In genomic region chr2:206764673-206765241, GRCh38 we compare ENCODE assay signal across 8 cellular contexts. TPM values are rescaled to one million over a fixed set of nuclear protein-coding genes. Genes with fewer than 3 reads are reported as not detected.
DNase-seq lines count a peak whose midpoint lies in the region; ATAC-seq and TF ChIP-seq lines count a peak whose summit lies in the region.

No MANE protein-coding gene starts in this region.

- POLR2A ChIA-PET in PC-3 (lab: Charles Lee; ENCODE audit: unreplicated experiment), result interaction anchor here (0.6 kb wide), 1 partner anchor 853 kb away, joined by 4 read pairs; no protein-coding TSS in a partner anchor

- peaks cover 0 to 30% of the 10 kb centered on the region in 2 donors for H3K4me1 ChIP-seq in right atrium auricular region
- peaks cover 24% of the 10 kb centered on the region for H3K4me1 ChIP-seq in PC-3 (ENCODE audit: insufficient read depth, low read length)
- peaks cover 0 to 2% of the 10 kb centered on the region in 2 donors for H3K4me1 ChIP-seq in esophagus (ENCODE audit: control insufficient read depth in 2 of 2, insufficient read depth in 2 of 2, low read length in 1 of 2)
- H3K4me1 ChIP-seq in prostate gland (replicated peaks), result peaks cover 3% of the 10 kb centered on the region

- peaks cover 39% of the 10 kb centered on the region for H3K79me2 ChIP-seq in PC-3 (ENCODE audit: low read length)

- TF ChIP-seq CTCF in right atrium auricular region (IDR thresholded peaks at IDR 0.05) (no peak), PC-3 (conservative IDR thresholded peaks at IDR 0.05; ENCODE audit: low read depth, low read length) (no peak), prostate gland (IDR thresholded peaks at IDR 0.05) (no peak)

- peak overlapping the region; percentile 88 for H3K4me2 ChIP-seq in PC-3 (ENCODE audit: low read length)

- peak overlapping the region; percentile 99 for H3K9ac ChIP-seq in PC-3 (ENCODE audit: low read length)

- ATAC-seq in PC-3, result peak; percentile 11; the same call in 1 of the 2 replicates

- peak overlapping the region; percentile 70 to 82 for H3K4me3 ChIP-seq in right atrium auricular region
- H3K4me3 ChIP-seq in PC-3 (ENCODE audit: low read length), result peak overlapping the region; percentile 100
- H3K4me3 ChIP-seq in esophagus (ENCODE audit: low read depth in 1 of 2, low read length in 2 of 2), result peak overlapping the region; percentile 69 to 98
- H3K4me3 ChIP-seq in prostate gland, result peak overlapping the region; percentile 70 to 71

- H3K36me3 ChIP-seq in right atrium auricular region (no peaks in the 10 kb centered on the region), PC-3 (ENCODE audit: low read depth, low read length) (peaks cover 17% of the 10 kb centered on the region), esophagus (ENCODE audit: control insufficient read depth in 2 of 2, insufficient read depth in 2 of 2, low read length in 1 of 2) (peaks cover 0 to 2% of the 10 kb centered on the region in 2 donors), prostate gland (no peaks in the 10 kb centered on the region)

- no peaks in the 10 kb centered on the region for H3K27me3 ChIP-seq in right atrium auricular region
- peaks cover 22% of the 10 kb centered on the region for H3K27me3 ChIP-seq in PC-3 (ENCODE audit: low read length)
- no peaks in the 10 kb centered on the region for H3K27me3 ChIP-seq in esophagus (ENCODE audit: control insufficient read depth in 1 of 2, insufficient read depth in 2 of 2, low read length in 2 of 2)
- no peaks in the 10 kb centered on the region for H3K27me3 ChIP-seq in prostate gland (replicated peaks; ENCODE audit: insufficient read depth)

- peak overlapping the region; percentile 88 for H2AFZ ChIP-seq in PC-3 (ENCODE audit: low read length)

- 0 out of 2 replicates have a peak, but pooled peaks cover 2% of the 10 kb centered on the region for H4K20me1 ChIP-seq in PC-3 (ENCODE audit: low read length)

- no peaks in the 10 kb centered on the region for H3F3A ChIP-seq in PC-3 (ENCODE audit: low read length, unreplicated experiment)

- BruUV-seq in PC-3 (replicated peaks; lab: Mats Ljungman, UMichigan), result no TSS peak

- no peak for DNase-seq in right atrium auricular region (ENCODE audit: low spot score)
- DNase-seq in cardiac septum (ENCODE audit: low spot score), result no peak
- DNase-seq in PC-3, result no peak
- DNase-seq in prostate gland (ENCODE audit: low spot score), result no peak
- DNase-seq in NCI-H2107 (lab: John Stamatoyannopoulos, UW), result no peak
- DNase-seq in activated CD4-positive, alpha-beta T cell treated with anti-CD3 and anti-CD28 coated beads, Interleukin-2, amount 50 U/mL, for 48 hours, result no peak
- DNase-seq in retina, result no peak

- H3K9me2 ChIP-seq in PC-3 (replicated peaks; ENCODE audit: low read length), result no peaks in the 10 kb centered on the region

- H3K9me3 ChIP-seq in right atrium auricular region (no peaks in the 10 kb centered on the region), PC-3 (ENCODE audit: low read length) (no peaks in the 10 kb centered on the region), esophagus (ENCODE audit: control insufficient read depth in 2 of 2, insufficient read depth in 1 of 2, low read depth in 1 of 2, low read length in 1 of 2) (no peaks in the 10 kb centered on the region), prostate gland (no peaks in the 10 kb centered on the region)

- WGBS in esophagus, 2 donors, result 9% methylated on average over 18 of the region's 18 CpGs
- 6% methylated on average over 18 of the region's 18 CpGs for WGBS in prostate gland

- intact Hi-C loops in cardiac septum (cut with DNase I), result no loop called here
- intact Hi-C loops in PC-3 (cut with micrococcal nuclease), result loop anchor here (5.0 kb wide), 2 partner anchors 72 to 207 kb away; no protein-coding TSS in a partner anchor
- intact Hi-C loops in prostate gland (cut with DNase I), result no loop called here

- H3K27ac ChIP-seq in right atrium auricular region, result peak overlapping the region; percentile 87 to 89
- peak overlapping the region; percentile 87 for H3K27ac ChIP-seq in PC-3 (ENCODE audit: low read length)
- peak overlapping the region; percentile 85 to 97 for H3K27ac ChIP-seq in esophagus (ENCODE audit: low read depth in 2 of 2, low read length in 1 of 2)
- peak overlapping the region; percentile 78 to 81 for H3K27ac ChIP-seq in prostate gland

- CTCF ChIA-PET in PC-3 (lab: Charles Lee), result interaction anchor here (0.6 kb wide), 1 partner anchor 861 kb away, joined by 3 read pairs; no protein-coding TSS in a partner anchor

- TF ChIP-seq POLR2A in prostate gland (IDR thresholded peaks at IDR 0.05), result no peak

RNA-seq across cellular contexts. Expression of gene MDH1B, which starts 0.4 kb away (rescaled TPM):
- total RNA-seq in right atrium auricular region, result 1 to 10 TPM in 1 of 2 donors, under 1 TPM in 1; 0.33 to 1.1 TPM
- total RNA-seq in cardiac septum, result 1.3 TPM
- 0.23 and 0.40 TPM in 2 replicates for total RNA-seq in PC-3 (2014; rRNA removed)
- polyA plus RNA-seq in esophagus, result under 1 TPM; 0.31 to 0.51 TPM
- total RNA-seq in prostate gland, result 1 to 10 TPM in 1 of 2 donors, under 1 TPM in 1; 0.82 to 6.2 TPM

RNA-seq across cellular contexts. Expression of gene FASTKD2, which starts 0.6 kb away (rescaled TPM):
- total RNA-seq in right atrium auricular region (10 to 100 TPM; 22.2 to 45.5 TPM), cardiac septum (32.3 TPM), PC-3 (2014; rRNA removed) (31.2 and 41.4 TPM in 2 replicates), prostate gland (10 to 100 TPM; 19.5 to 21.4 TPM)
- polyA plus RNA-seq in esophagus, result 10 to 100 TPM in 1 of 2 donors, 1 to 10 TPM in 1; 7.3 to 16.7 TPM

RNA-seq across cellular contexts. Expression of gene DYTN, which starts 46.6 kb away (rescaled TPM):
- total RNA-seq in right atrium auricular region (not detected), cardiac septum (not detected), PC-3 (2014; rRNA removed) (not detected in 2 replicates), prostate gland (not detected)
- polyA plus RNA-seq in esophagus, result not detected
